In the genomic region with DNA sequence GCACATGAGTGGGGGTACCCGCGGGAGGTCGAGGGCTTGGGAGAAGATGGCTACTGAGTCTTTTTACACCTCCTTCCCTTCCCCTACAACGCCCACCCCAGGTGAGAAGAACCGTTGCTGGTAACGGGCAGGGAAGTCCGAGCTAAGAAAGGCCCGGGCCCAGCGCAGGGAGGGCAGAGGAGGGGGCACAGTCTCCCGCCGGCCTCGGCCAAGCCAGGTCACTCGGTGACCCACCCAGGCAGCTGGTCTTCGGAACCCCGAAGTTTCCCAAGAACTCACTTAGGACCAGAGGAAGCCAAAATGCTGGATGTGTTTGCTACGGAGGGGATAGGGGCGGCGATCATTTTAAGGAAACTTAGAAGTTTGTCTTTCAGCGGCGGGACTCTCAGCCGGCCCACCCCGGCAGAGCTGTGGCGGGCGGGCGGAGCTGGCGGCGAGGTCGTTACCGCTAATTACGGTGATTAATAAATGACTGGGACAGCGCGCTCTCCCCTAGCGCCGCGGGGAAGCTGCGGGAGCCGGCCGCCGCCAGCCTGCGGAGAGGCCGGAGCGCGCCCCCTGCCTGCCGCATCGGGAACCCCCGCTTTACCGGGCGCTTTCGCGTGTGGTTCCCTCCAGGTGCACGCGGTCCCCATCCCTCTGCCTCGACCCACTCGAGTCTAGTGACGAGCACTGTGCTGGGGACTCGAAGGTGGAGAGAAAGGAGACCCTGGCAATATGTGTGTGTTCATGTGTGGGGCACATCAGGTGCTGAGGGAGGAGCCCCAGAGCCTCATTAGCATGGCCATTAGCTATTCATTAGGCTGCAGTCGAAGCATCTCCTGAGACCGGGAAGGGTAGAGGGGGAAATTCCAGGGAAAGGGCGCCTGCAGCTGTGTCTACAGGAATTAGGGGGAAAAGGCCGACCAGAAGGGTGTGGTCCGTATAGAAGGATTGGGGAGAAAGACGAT, we compare ENCODE assay signal across 8 cellular contexts. TPM values are rescaled to one million over a fixed set of nuclear protein-coding genes. Genes with fewer than 3 reads are reported as not detected.
A peak's percentile ranks its signal among the peaks of the same experiment; 100 is the strongest.
DNase-seq lines count a peak whose midpoint lies in the region; ATAC-seq and TF ChIP-seq lines count a peak whose summit lies in the region.

No MANE protein-coding gene starts in this region.

- H2BK5ac ChIP-seq in H9 (ENCODE audit: insufficient read length, low read length) = no peak overlapping the region

- H3K79me2 ChIP-seq in H9 (ENCODE audit: insufficient read depth, low read length) = no peaks in the 10 kb centered on the region

- peak overlapping the region; percentile 51 for H3K4me2 ChIP-seq in H9 (ENCODE audit: insufficient read depth, insufficient read length, low read length)

- H4K91ac ChIP-seq in H9 (ENCODE audit: insufficient read length, low read depth, low read length) = no peak overlapping the region

- no peak overlapping the region for H4K5ac ChIP-seq in H9 (ENCODE audit: insufficient read length, low read depth, low read length)

- no peak overlapping the region for H3K4me3 ChIP-seq in body of pancreas

- H3K9me3 ChIP-seq in H9 (ENCODE audit: control insufficient read depth, low read depth, low read length) = no peaks in the 10 kb centered on the region
- H3K9me3 ChIP-seq in body of pancreas = no peaks in the 10 kb centered on the region

- no peak overlapping the region for H2AFZ ChIP-seq in H9 (ENCODE audit: low read length)

- H3K79me1 ChIP-seq in H9 (ENCODE audit: insufficient read depth, low read depth, low read length, poor library complexity, severe bottlenecking) = no peaks in the 10 kb centered on the region

- intact Hi-C loops in CD14-positive monocyte (cut with micrococcal nuclease) (no loop called here), body of pancreas (cut with DNase I) (no loop called here)

- TF ChIP-seq POLR2A in body of pancreas (IDR thresholded peaks at IDR 0.05) = no peak

- H3K9ac ChIP-seq in H9 (ENCODE audit: extremely low read depth, insufficient read length, low read length) = no peak overlapping the region

- no peak overlapping the region for H2BK15ac ChIP-seq in H9 (ENCODE audit: low read depth, low read length)

- H3K4me1 Mint-ChIP-seq in CD14-positive monocyte (peaks cover 35% of the 10 kb centered on the region), H9 (peaks cover 18 to 56% of the 10 kb centered on the region in 2 experiments)

- no peak overlapping the region for H3K4ac ChIP-seq in H9 (ENCODE audit: low read depth, low read length)

- H2BK120ac ChIP-seq in H9 (ENCODE audit: low read depth, low read length, poor library complexity, severe bottlenecking) = no peak overlapping the region

- peaks cover 3% of the 10 kb centered on the region for H3K23me2 ChIP-seq in H9 (ENCODE audit: insufficient read length, low read depth, low read length, poor library complexity, severe bottlenecking)

- no peak overlapping the region for H3T11ph ChIP-seq in H9 (ENCODE audit: low read length)

- H4K20me1 ChIP-seq in H9 (ENCODE audit: control insufficient read depth, insufficient read depth, insufficient read length) = no peaks in the 10 kb centered on the region

- TF ChIP-seq CTCF in CD14-positive monocyte (IDR thresholded peaks at IDR 0.05) (peak; percentile 86), H9 (conservative IDR thresholded peaks at IDR 0.05) (peak; percentile 94), body of pancreas (IDR thresholded peaks at IDR 0.05) (peak; percentile 48 to 66 (median 60))

- WGBS in H9 (ENCODE audit: extremely low coverage, insufficient read length, low lambda C conversion rate) = no CpG with 5 or more reads among the region's 62 CpGs
- 2 to 3% methylated on average over 17 to 62 of the region's 62 CpGs for WGBS in body of pancreas, 2 donors

- ATAC-seq in body of pancreas (no peak), GM21360 (IDR thresholded peaks at IDR 0.05; ENCODE audit: unreplicated experiment) (no peak)

- no peak overlapping the region for H3K18ac ChIP-seq in H9 (ENCODE audit: insufficient read length, low read depth, low read length)

- DNase-seq in CD14-positive monocyte (ENCODE audit: low spot score) (no peak), H9 (peak; percentile 64), T-helper 1 cell (peak in 3 of 5 donors; percentile 32 to 43 (median 36)), body of pancreas (peak in 2 of 4 donors; percentile 47 to 59), iPS-NIHi7 (ENCODE audit: extremely low spot score) (peak; percentile 80), SHP77 (lab: John Stamatoyannopoulos, UW) (no peak)
- peak; percentile 57 to 69 for DNase-seq in stimulated activated CD4-positive, alpha-beta T cell treated with anti-CD3 and anti-CD28 coated beads, Interleukin-2, amount 100 ng/mL, for 48 hours

- no peak overlapping the region for H4K8ac ChIP-seq in H9 (replicated peaks; ENCODE audit: insufficient read length, low read depth, low read length)

- H3K27me3 ChIP-seq in H9 (ENCODE audit: insufficient read depth, low read length) (peaks cover 96% of the 10 kb centered on the region), body of pancreas (peaks cover 0 to 56% of the 10 kb centered on the region in 2 donors)

- H3K27me3 Mint-ChIP-seq in CD14-positive monocyte (ENCODE audit: low read depth in 3 of 3) (peaks cover 97 to 99% (median 98%) of the 10 kb centered on the region in 3 donors), H9 (ENCODE audit: low read depth) (peaks cover 100% of the 10 kb centered on the region)

- H3K14ac ChIP-seq in H9 (ENCODE audit: insufficient read depth, low read length) = no peak overlapping the region

- H3K27ac Mint-ChIP-seq in CD14-positive monocyte (no peak overlapping the region), H9 (no peak overlapping the region)

- peak overlapping the region; percentile 39 to 85 for H3K4me3 Mint-ChIP-seq in CD14-positive monocyte
- peak overlapping the region; percentile 44 to 73 for H3K4me3 Mint-ChIP-seq in H9

- H3K23ac ChIP-seq in H9 (ENCODE audit: insufficient read length, low read depth, low read length) = no peak overlapping the region

- H3K9me3 Mint-ChIP-seq in CD14-positive monocyte (peaks cover 0 to 24% (median 4%) of the 10 kb centered on the region in 7 donors), H9 (no peaks in the 10 kb centered on the region; a peak in 3 of 5 replicates)

- H3K36me3 ChIP-seq in body of pancreas (replicated peaks in 1 of 2; ENCODE audit: insufficient read depth in 1 of 2, low read depth in 2 of 2) = no peaks in the 10 kb centered on the region

- no peak overlapping the region for H3K56ac ChIP-seq in H9 (ENCODE audit: insufficient read length, low read depth, low read length)

- no peak overlapping the region for H3K27ac ChIP-seq in H9 (ENCODE audit: insufficient read length, low read depth, low read length)
- no peak overlapping the region for H3K27ac ChIP-seq in body of pancreas

- no peak overlapping the region for H2BK12ac ChIP-seq in H9 (ENCODE audit: insufficient read length, low read depth, low read length)

- H3K36me3 Mint-ChIP-seq in CD14-positive monocyte (peaks cover 0 to 6% of the 10 kb centered on the region in 2 donors), H9 (ENCODE audit: insufficient read depth in 1 of 3, low read depth in 3 of 3) (no peaks in the 10 kb centered on the region; a peak in 1 of 7 replicates)

- no peak overlapping the region for H2AK5ac ChIP-seq in H9 (ENCODE audit: insufficient read length, low read length)

- no peaks in the 10 kb centered on the region; the same call in 1 of the 2 replicates for H3K4me1 ChIP-seq in H9 (ENCODE audit: insufficient read depth, low read length)
- peaks cover 45% of the 10 kb centered on the region for H3K4me1 ChIP-seq in body of pancreas

- H2BK20ac ChIP-seq in H9 (ENCODE audit: low read depth, low read length, poor library complexity, severe bottlenecking) = no peak overlapping the region

RNA-seq across cellular contexts. Expression of gene ROBO3, which starts 0.9 kb away (rescaled TPM):
- polyA plus RNA-seq in CD14-positive monocyte = under 1 TPM; 0.39 to 0.81 TPM
- total RNA-seq in H9 (2021) (11.8 and 12.6 TPM in 2 replicates), body of pancreas (1 to 10 TPM; 1.3 to 9.9 TPM)

RNA-seq across cellular contexts. Expression of gene ROBO4, which starts 31.5 kb away (rescaled TPM):
- polyA plus RNA-seq in CD14-positive monocyte = under 1 TPM in 1 of 2 donors, not detected in 1; 0.20 TPM
- not detected in 2 replicates for total RNA-seq in H9 (2021)
- total RNA-seq in body of pancreas = 10 to 100 TPM; 13.2 to 21.4 TPM

RNA-seq across cellular contexts. Expression of gene HEPN1, which starts 52.9 kb away (rescaled TPM):
- polyA plus RNA-seq in CD14-positive monocyte = not detected
- total RNA-seq in H9 (2021) (not detected in 2 replicates), body of pancreas (not detected)

Comparison
In these comparisons a context has a peak if more than half of its experiments do, and no peak if none do; other contexts are left out.
1. DNase-seq: peak in H9 (single experiment), T-helper 1 cell (3 of 5), iPS-NIHi7 (single experiment) and stimulated activated CD4-positive, alpha-beta T cell treated with anti-CD3 and anti-CD28 coated beads, Interleukin-2, amount 100 ng/mL, for 48 hours (2 of 2); none in CD14-positive monocyte (single experiment) and SHP77 (0 of 2).
2. RNA of gene ROBO4, which starts 31.5 kb away (total RNA-seq): 13.2 to 21.4 TPM in body of pancreas; not detected in H9; every median in the first group is over 10 times any median in the second.
3. Peak in every context shown above with its lines, with median percentiles within 50 percentile points of each other: CTCF ChIP-seq.